26 cellular contexts compared by ENCODE assay signal in genomic region chr3:26100176-26100575, GRCh38.
DNase-seq lines count a peak whose midpoint lies in the region; ATAC-seq and TF ChIP-seq lines count a peak whose summit lies in the region.
"Had no signal": no experiment of that assay in that cellular context is flagged by ENCODE, and none has a peak within 500 bp of the region (broad histone marks: within the 10 kb centered on the region; RNA-seq: fewer than 3 reads in every experiment).

No MANE protein-coding gene starts in this region.

- peaks cover 0 to 27% (median 0%) of the 10 kb centered on the region in 11 experiments; a peak in 6 of 22 replicates for H3K36me3 ChIP-seq in BLaER1 treated with 17β-estradiol and CSF1 and Interleukin-3, amounts not matched to agents 10 nM and 100 nM
- H3K36me3 ChIP-seq in Karpas-422 (ENCODE audit: insufficient read depth, low read length) (no peaks in the 10 kb centered on the region), psoas muscle (ENCODE audit: insufficient read depth in 1 of 2, low read depth in 1 of 2) (no peaks in the 10 kb centered on the region), mammary epithelial cell (ENCODE audit: insufficient read depth, low read length) (no peaks in the 10 kb centered on the region)

- POLR2A ChIA-PET in HEK293T (lab: Yijun Ruan, JAX), result no interaction called here

- peaks cover 50 to 68% (median 61%) of the 10 kb centered on the region in 11 experiments for H3K9me3 ChIP-seq in BLaER1 treated with 17β-estradiol and CSF1 and Interleukin-3, amounts not matched to agents 10 nM and 100 nM (replicated peaks in 1 of 11)
- H3K9me3 ChIP-seq in Karpas-422 (ENCODE audit: low read length) (peaks cover 4% of the 10 kb centered on the region), psoas muscle (no peaks in the 10 kb centered on the region), mammary epithelial cell (replicated peaks; ENCODE audit: insufficient read depth, low read length) (peaks cover 10% of the 10 kb centered on the region)
- H3K9me3 ChIP-seq: Caco-2 had no signal

- no peaks in the 10 kb centered on the region for H3K27me3 ChIP-seq in BLaER1 treated with 17β-estradiol and CSF1 and Interleukin-3, amounts not matched to agents 10 nM and 100 nM
- no peaks in the 10 kb centered on the region; the same call in 1 of the 2 replicates for H3K27me3 ChIP-seq in Karpas-422 (ENCODE audit: low read length)
- no peaks in the 10 kb centered on the region for H3K27me3 ChIP-seq in psoas muscle (ENCODE audit: insufficient read depth in 3 of 3, low read length in 2 of 3)
- H3K27me3 ChIP-seq in mammary epithelial cell (ENCODE audit: insufficient read depth, low read length), result no peaks in the 10 kb centered on the region

- peak overlapping the region in 7 of 11 experiments; percentile 6 to 94 (median 93); a peak in 11 of 22 replicates for H3K27ac ChIP-seq in BLaER1 treated with 17β-estradiol and CSF1 and Interleukin-3, amounts not matched to agents 10 nM and 100 nM
- H3K27ac ChIP-seq in Karpas-422 (ENCODE audit: low read length) (peak overlapping the region; percentile 96; the same call in 1 of the 2 replicates), psoas muscle (peak overlapping the region; percentile 72), mammary epithelial cell (ENCODE audit: insufficient read depth, low read depth, low read length) (no peak overlapping the region)
- H3K27ac ChIP-seq: HL-60, PC-9 had no signal

- BruUV-seq in mammary epithelial cell (replicated peaks; lab: Mats Ljungman, UMichigan), result no TSS peak

- H3K79me2 ChIP-seq in Karpas-422 (ENCODE audit: low read length) (no peaks in the 10 kb centered on the region), mammary epithelial cell (ENCODE audit: insufficient read depth, low read length) (no peaks in the 10 kb centered on the region)

- TF ChIP-seq CTCF in psoas muscle (IDR thresholded peaks at IDR 0.05) (no peak), mammary epithelial cell (conservative IDR thresholded peaks at IDR 0.05 in 1 of 2, IDR thresholded peaks at IDR 0.05 in 1 of 2; ENCODE audit: extremely low read depth in 1 of 2, insufficient read depth in 1 of 2, low read depth in 1 of 2, low read length in 2 of 2) (no peak)

- in situ Hi-C loops in mammary epithelial cell (cut with MboI; ENCODE audit: low sequenced_read_pairs in 2 of 2), result no loop called here

- WGBS in psoas muscle, 3 donors, result 40 to 50% (median 44%) methylated on average over 1 of the region's 1 CpG
- 10% methylated on average over 1 of the region's 1 CpG for WGBS in mammary epithelial cell (ENCODE audit: low coverage, missing lambda C conversion rate)

- ATAC-seq in psoas muscle (peak in 2 of 4 donors; percentile 34 to 62), HG02642 (IDR thresholded peaks at IDR 0.05; ENCODE audit: poor library complexity, unreplicated experiment) (no peak)
- ATAC-seq: GM12878, HepG2, K562 had no signal

- peak overlapping the region in 2 of 10 experiments; percentile 4 to 41; a peak in 2 of 20 replicates for H3K4me3 ChIP-seq in BLaER1 treated with 17β-estradiol and CSF1 and Interleukin-3, amounts not matched to agents 10 nM and 100 nM
- H3K4me3 ChIP-seq in Karpas-422 (ENCODE audit: low read length) (no peak overlapping the region), psoas muscle (no peak overlapping the region), mammary epithelial cell (replicated peaks in 1 of 3; ENCODE audit: insufficient read depth in 1 of 3, low read depth in 2 of 3, low read length in 3 of 3) (no peak overlapping the region)
- H3K4me3 ChIP-seq: GM12878, K562, PC-9 had no signal

- intact Hi-C loops in psoas muscle (cut with DNase I), result no loop called here
- intact Hi-C loops in mammary epithelial cell (cut with micrococcal nuclease), result no loop called here

- peak overlapping the region in 9 of 11 experiments; percentile 10 to 93 (median 60); a peak in 17 of 22 replicates for H3K4me2 ChIP-seq in BLaER1 treated with 17β-estradiol and CSF1 and Interleukin-3, amounts not matched to agents 10 nM and 100 nM
- H3K4me2 ChIP-seq in Karpas-422 (ENCODE audit: low read depth, low read length, poor library complexity, severe bottlenecking) (peak overlapping the region; percentile 64), mammary epithelial cell (ENCODE audit: insufficient read depth, low read depth, low read length) (no peak overlapping the region)
- H3K4me2 ChIP-seq: PC-9 had no signal

- no peaks in the 10 kb centered on the region for H4K20me1 ChIP-seq in BLaER1 treated with 17β-estradiol and CSF1 and Interleukin-3, amounts not matched to agents 10 nM and 100 nM
- no peaks in the 10 kb centered on the region for H4K20me1 ChIP-seq in Karpas-422 (ENCODE audit: insufficient read depth, low read depth, low read length)
- H4K20me1 ChIP-seq in mammary epithelial cell (ENCODE audit: insufficient read depth, low read length), result no peaks in the 10 kb centered on the region

- H2AFZ ChIP-seq in Karpas-422 (ENCODE audit: low read length), result no peak overlapping the region
- no peak overlapping the region for H2AFZ ChIP-seq in mammary epithelial cell (ENCODE audit: low read depth, low read length)
- H2AFZ ChIP-seq: PC-9 had no signal

- H3K9me2 ChIP-seq in Karpas-422 (replicated peaks; ENCODE audit: insufficient read depth, low read length), result no peaks in the 10 kb centered on the region

- CTCF ChIA-PET in mammary epithelial cell (lab: Charles Lee; ENCODE audit: low non-redundant PET), result no interaction called here
- CTCF ChIA-PET in HEK293T (lab: Yijun Ruan, JAX), result no interaction called here

- DNase-seq in Karpas-422, result peak; percentile 48
- DNase-seq in kidney glomerular epithelial cell (lab: John Stamatoyannopoulos, UW), result peak; percentile 67
- DNase-seq in psoas muscle, result no peak
- no peak for DNase-seq in mammary epithelial cell
- no peak for DNase-seq in activated CD4-positive, alpha-beta T cell treated with anti-CD3 and anti-CD28 coated beads for 1 hour
- DNase-seq in HEK293T (ENCODE audit: extremely low spot score), result no peak
- DNase-seq: Caco-2; CD4-positive, alpha-beta memory T cell; DND-41; MM.1S; NCI-H1048; NCI-H1417 treated with DMSO at 0.1 percent for 48 hours; NCI-H187; NCI-H2107; NCI-H226; NCI-H510A treated with DMSO at 0.1 percent for 48 hours; NCI-H748 treated with DMSO at 0.1 percent for 48 hours; PC-9; RPMI8226; SIG-M5 had no signal

- H3K9ac ChIP-seq in BLaER1 treated with 17β-estradiol and CSF1 and Interleukin-3, amounts not matched to agents 10 nM and 100 nM, result 0 out of 22 replicates have a peak overlapping the region, but pooled peaks of 1 of the 11 experiments have one; percentile 20
- H3K9ac ChIP-seq in Karpas-422 (ENCODE audit: low read length) (no peak overlapping the region), mammary epithelial cell (ENCODE audit: insufficient read depth, low read length) (no peak overlapping the region)

- dilution Hi-C loops in mammary epithelial cell (cut with HindIII; ENCODE audit: low sequenced_read_pairs), result no loop called here

- H3K4me1 ChIP-seq in BLaER1 treated with 17β-estradiol and CSF1 and Interleukin-3, amounts not matched to agents 10 nM and 100 nM, result peaks cover 24 to 62% (median 57%) of the 10 kb centered on the region in 10 experiments
- peaks cover 59% of the 10 kb centered on the region for H3K4me1 ChIP-seq in Karpas-422 (ENCODE audit: low read length)
- H3K4me1 ChIP-seq in psoas muscle, result peaks cover 44% of the 10 kb centered on the region
- no peaks in the 10 kb centered on the region for H3K4me1 ChIP-seq in mammary epithelial cell (ENCODE audit: insufficient read depth, low read length)
- H3K4me1 ChIP-seq: Caco-2 had no signal

TF ChIP-seq in HEK293T, 16 proteins besides CTCF, POLR2A, EP300 and RAD21:
- no peak for TF ChIP-seq NFRKB (IDR thresholded peaks at IDR 0.05)
- no peak for TF ChIP-seq ZNF384 (IDR thresholded peaks at IDR 0.05)
- TF ChIP-seq CTBP1 (IDR thresholded peaks at IDR 0.05; ENCODE audit: borderline replicate concordance), result no peak
- no peak for TF ChIP-seq SP1 (IDR thresholded peaks at IDR 0.05)
- TF ChIP-seq L3MBTL2 (conservative IDR thresholded peaks at IDR 0.05), result no peak
- no peak for TF ChIP-seq ELF4 (IDR thresholded peaks at IDR 0.05)

Comparison
In these comparisons a context has a peak if more than half of its experiments do, and no peak if none do; other contexts are left out.
1. DNase-seq: peak in Karpas-422 (single experiment) and kidney glomerular epithelial cell (single experiment); none in psoas muscle (0 of 2), mammary epithelial cell (single experiment), activated CD4-positive, alpha-beta T cell treated with anti-CD3 and anti-CD28 coated beads for 1 hour (single experiment) and HEK293T (single experiment).